Comparison of ENCODE assay signal across 9 cellular contexts in the genomic region with DNA sequence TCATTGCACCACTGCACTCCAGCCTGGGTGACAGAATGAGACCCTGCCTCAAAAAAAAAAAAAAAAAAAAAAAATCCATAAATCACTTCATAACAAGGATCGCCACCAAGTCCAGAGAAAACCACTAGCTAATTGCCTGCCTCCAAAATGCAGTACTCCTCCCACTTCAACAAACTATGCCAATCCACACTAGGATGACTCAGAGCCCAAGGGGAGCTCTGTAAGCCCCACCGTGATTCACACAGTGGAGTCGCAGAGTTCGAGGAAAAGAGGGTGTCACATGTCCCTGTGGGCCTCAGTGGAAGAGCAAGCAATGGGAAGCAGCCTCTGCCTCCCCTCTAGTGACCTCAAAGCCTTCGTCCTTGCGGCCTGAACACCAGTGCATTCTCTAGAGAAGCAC. TPM values are rescaled to one million over a fixed set of nuclear protein-coding genes. Genes with fewer than 3 reads are reported as not detected.
A peak's percentile ranks its signal among the peaks of the same experiment; 100 is the strongest.
DNase-seq lines count a peak whose midpoint lies in the region; ATAC-seq and TF ChIP-seq lines count a peak whose summit lies in the region.
"Had no signal": no experiment of that assay in that cellular context is flagged by ENCODE, and none has a peak within 500 bp of the region (broad histone marks: within the 10 kb centered on the region; RNA-seq: fewer than 3 reads in every experiment).

No MANE protein-coding gene starts in this region.

- no peak overlapping the region for H3K27ac ChIP-seq in tibial artery

- no peaks in the 10 kb centered on the region for H3K9me3 ChIP-seq in tibial artery
- H3K9me3 ChIP-seq: gastrocnemius medialis had no signal

- peaks cover 0 to 4% (median 0%) of the 10 kb centered on the region in 4 donors for H3K4me1 ChIP-seq in tibial artery

- no peak for ATAC-seq in HG02571 (IDR thresholded peaks at IDR 0.05; ENCODE audit: unreplicated experiment)

- peaks cover 74 to 100% (median 93%) of the 10 kb centered on the region in 3 donors for H3K36me3 ChIP-seq in tibial artery

- peak overlapping the region; percentile 64 for H3K27ac Mint-ChIP-seq in activated CD4-positive, alpha-beta memory T cell treated with anti-CD3 and anti-CD28 coated beads for 36 hours

- DNase-seq in stimulated activated CD4-positive, alpha-beta T cell treated with anti-CD3 and anti-CD28 coated beads, Interleukin-12 subunit alpha, Interleukin-12 subunit beta, amount 100 ng/mL, for 48 hours (ENCODE audit: low read depth in 2 of 3, low spot score in 1 of 3): peak in 2 of 3 donors; percentile 14 to 21
- no peak for DNase-seq in stimulated activated CD4-positive, alpha-beta T cell treated with anti-CD3 and anti-CD28 coated beads, Interleukin-12 subunit alpha, Interleukin-12 subunit beta, amount 100 ng/mL, for 4 hours
- peak; percentile 41 for DNase-seq in activated CD4-positive, alpha-beta memory T cell treated with anti-CD3 and anti-CD28 coated beads for 36 hours
- peak; percentile 86 for DNase-seq in glomerular visceral epithelial cell (ENCODE audit: extremely low spot score)
- DNase-seq in activated effector memory CD4-positive, alpha-beta T cell treated with Interleukin-2 at 50 U/mL for 16 hours: no peak
- DNase-seq in tibial artery: no peak
- no peak for DNase-seq in NCI-H2081 treated with DMSO at 0.1 percent for 48 hours (lab: John Stamatoyannopoulos, UW)
- DNase-seq: gastrocnemius medialis had no signal

- no peak overlapping the region for H3K4me3 Mint-ChIP-seq in activated CD4-positive, alpha-beta memory T cell treated with anti-CD3 and anti-CD28 coated beads for 36 hours

- intact Hi-C loops in activated CD4-positive, alpha-beta memory T cell treated with anti-CD3 and anti-CD28 coated beads for 36 hours (cut with micrococcal nuclease): no loop called here
- intact Hi-C loops in tibial artery (cut with DNase I; ENCODE audit: low total_unique reads): loop anchor here (5.0 kb wide), 1 partner anchor 389 kb away; no protein-coding TSS in a partner anchor

- CTCF ChIA-PET in activated CD4-positive, alpha-beta memory T cell treated with anti-CD3 and anti-CD28 coated beads for 36 hours (lab: Charles Lee): interaction anchor here (2.3 kb wide), 1 partner anchor 9 kb away, joined by 16 read pairs; the partner anchor contains the start of gene SNHG17

- H3K9me3 Mint-ChIP-seq in activated CD4-positive, alpha-beta memory T cell treated with anti-CD3 and anti-CD28 coated beads for 36 hours: no peaks in the 10 kb centered on the region

- no peaks in the 10 kb centered on the region for H3K27me3 Mint-ChIP-seq in activated CD4-positive, alpha-beta memory T cell treated with anti-CD3 and anti-CD28 coated beads for 36 hours

- no peak for TF ChIP-seq CTCF in tibial artery (IDR thresholded peaks at IDR 0.05)

- POLR2A ChIA-PET in activated CD4-positive, alpha-beta memory T cell treated with anti-CD3 and anti-CD28 coated beads for 36 hours (lab: Charles Lee): interaction anchor here (2.4 to 4.1 kb wide), 2 partner anchors 9 to 20 kb away, joined by 7 to 31 read pairs; partner anchors contain the start of gene SNHG17

- H3K4me1 Mint-ChIP-seq in activated CD4-positive, alpha-beta memory T cell treated with anti-CD3 and anti-CD28 coated beads for 36 hours (ENCODE audit: low read depth): peaks cover 51% of the 10 kb centered on the region

- H3K36me3 Mint-ChIP-seq in activated CD4-positive, alpha-beta memory T cell treated with anti-CD3 and anti-CD28 coated beads for 36 hours: peaks cover 78% of the 10 kb centered on the region

- H3K27me3 ChIP-seq in tibial artery: no peaks in the 10 kb centered on the region
- H3K27me3 ChIP-seq: gastrocnemius medialis had no signal

- no peak overlapping the region for H3K4me3 ChIP-seq in tibial artery
- H3K4me3 ChIP-seq: gastrocnemius medialis had no signal

RNA-seq across cellular contexts. Expression of gene SNHG17, which starts 9.1 kb away (rescaled TPM):
- 10 to 100 TPM; 55.4 to 55.6 TPM for total RNA-seq in activated CD4-positive, alpha-beta memory T cell treated with anti-CD3 and anti-CD28 coated beads for 36 hours

RNA-seq across cellular contexts. Expression of gene RALGAPB, which starts 46.6 kb away (rescaled TPM):
- 10 to 100 TPM; 25.7 to 25.8 TPM for total RNA-seq in activated CD4-positive, alpha-beta memory T cell treated with anti-CD3 and anti-CD28 coated beads for 36 hours

Comparison
In these comparisons a context has a peak if more than half of its experiments do, and no peak if none do; other contexts are left out.
1. DNase-seq: peak in stimulated activated CD4-positive, alpha-beta T cell treated with anti-CD3 and anti-CD28 coated beads, Interleukin-12 subunit alpha, Interleukin-12 subunit beta, amount 100 ng/mL, for 48 hours (2 of 3), activated CD4-positive, alpha-beta memory T cell treated with anti-CD3 and anti-CD28 coated beads for 36 hours (single experiment) and glomerular visceral epithelial cell (single experiment); none in stimulated activated CD4-positive, alpha-beta T cell treated with anti-CD3 and anti-CD28 coated beads, Interleukin-12 subunit alpha, Interleukin-12 subunit beta, amount 100 ng/mL, for 4 hours (single experiment), activated effector memory CD4-positive, alpha-beta T cell treated with Interleukin-2 at 50 U/mL for 16 hours (single experiment), tibial artery (0 of 2) and NCI-H2081 treated with DMSO at 0.1 percent for 48 hours (single experiment).